ENCODE assay signal across 8 cellular contexts in the genomic region with DNA sequence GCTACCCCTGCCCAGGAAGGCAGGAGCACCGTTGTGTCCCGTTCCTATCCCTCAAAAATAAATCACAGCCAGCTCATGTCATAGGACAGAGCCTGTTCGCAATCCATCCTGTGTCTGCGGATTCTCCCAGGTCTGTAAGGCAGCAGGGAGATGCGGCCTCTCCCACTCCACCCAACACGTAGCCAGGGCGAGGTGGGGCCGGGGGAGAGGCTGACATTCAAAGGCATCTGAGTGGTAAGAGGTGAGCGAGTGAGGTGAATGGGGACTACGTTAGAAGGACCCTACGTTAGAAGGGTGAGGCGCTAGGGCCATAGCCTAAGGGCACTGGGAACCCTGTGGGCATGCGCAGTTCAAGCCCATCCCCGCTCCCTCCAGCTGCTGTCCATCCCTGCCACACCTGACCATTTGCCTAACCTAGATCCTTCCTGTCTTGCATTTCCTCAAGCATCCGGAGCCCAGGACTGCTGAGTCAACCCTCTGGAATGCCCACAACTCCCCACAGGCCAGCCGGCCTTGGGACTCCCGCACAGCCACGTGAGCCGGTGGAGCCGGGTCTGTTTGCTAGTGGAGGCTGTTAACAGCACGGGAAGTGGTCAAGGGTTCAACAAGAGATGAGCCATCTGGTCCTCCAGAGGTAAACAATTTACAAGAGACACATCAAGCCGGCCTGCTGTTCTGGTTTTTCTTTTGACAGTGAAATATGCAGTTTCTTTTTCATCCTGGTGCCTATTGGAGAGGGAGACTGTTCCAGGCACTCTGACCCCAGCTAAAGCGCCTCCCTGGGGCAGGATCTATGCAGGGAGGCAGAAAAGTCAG. TPM values are rescaled to one million over a fixed set of nuclear protein-coding genes. Genes with fewer than 3 reads are reported as not detected.
DNase-seq lines count a peak whose midpoint lies in the region; ATAC-seq, FAIRE-seq and TF ChIP-seq lines count a peak whose summit lies in the region.

No MANE protein-coding gene starts in this region.

- H3K9me3 ChIP-seq in pancreas = no peaks in the 10 kb centered on the region
- H3K9me3 ChIP-seq in CD4-positive, alpha-beta T cell (ENCODE audit: control insufficient read depth, low read length) = peaks cover 5% of the 10 kb centered on the region

- peak; percentile 91 to 96 (median 93) for ATAC-seq in pancreas
- no peak for ATAC-seq in HG02885 (IDR thresholded peaks at IDR 0.05; ENCODE audit: poor library complexity, unreplicated experiment)
- no peak for ATAC-seq in CD4-positive, alpha-beta T cell (ENCODE audit: poor library complexity)

- DNase-seq in EH (ENCODE audit: low read depth) = peak; percentile 97
- DNase-seq in RPMI8226 = peak; percentile 56
- peak; percentile 72 for DNase-seq in fibroblast of the conjunctiva (ENCODE audit: low read depth)
- DNase-seq in pancreas = peak; percentile 49 to 91 (median 81)
- no peak for DNase-seq in head of caudate nucleus
- no peak for DNase-seq in CD4-positive, alpha-beta T cell
- DNase-seq in activated T-helper 2 cell treated with anti-CD3 and anti-CD28 coated beads, Interferon-gamma antibody, Interleukin-2, Interleukin-4, amounts not matched to agents 10 μg/mL and 5 μg/mL and 100 μg/mL, durations not matched to agents 14 hours and 24 hours and 36 hours (ENCODE audit: low spot score) = no peak

- H3K27ac Mint-ChIP-seq in CD4-positive, alpha-beta T cell = no peak overlapping the region
- no peak overlapping the region for H3K27ac Mint-ChIP-seq in activated T-helper 2 cell treated with anti-CD3 and anti-CD28 coated beads, Interferon-gamma antibody, Interleukin-2, Interleukin-4, amounts not matched to agents 10 μg/mL and 5 μg/mL and 100 μg/mL, durations not matched to agents 14 hours and 24 hours and 36 hours

- H3K27me3 Mint-ChIP-seq in CD4-positive, alpha-beta T cell = no peaks in the 10 kb centered on the region
- no peaks in the 10 kb centered on the region for H3K27me3 Mint-ChIP-seq in activated T-helper 2 cell treated with anti-CD3 and anti-CD28 coated beads, Interferon-gamma antibody, Interleukin-2, Interleukin-4, amounts not matched to agents 10 μg/mL and 5 μg/mL and 100 μg/mL, durations not matched to agents 14 hours and 24 hours and 36 hours (ENCODE audit: low read depth)

- H3K4me1 ChIP-seq in pancreas = peaks cover 0 to 5% (median 4%) of the 10 kb centered on the region in 3 donors

- H3K4me3 ChIP-seq in pancreas = no peak overlapping the region

- H3K27ac ChIP-seq in pancreas = peak overlapping the region; percentile 45 to 61 (median 56)
- no peak overlapping the region for H3K27ac ChIP-seq in CD4-positive, alpha-beta T cell (ENCODE audit: low read depth, low read length)

- H3K36me3 ChIP-seq in pancreas = no peaks in the 10 kb centered on the region

- CTCF ChIA-PET in CD4-positive, alpha-beta T cell (lab: Charles Lee) = no interaction called here

- H3K9me3 Mint-ChIP-seq in CD4-positive, alpha-beta T cell = no peaks in the 10 kb centered on the region
- no peaks in the 10 kb centered on the region for H3K9me3 Mint-ChIP-seq in activated T-helper 2 cell treated with anti-CD3 and anti-CD28 coated beads, Interferon-gamma antibody, Interleukin-2, Interleukin-4, amounts not matched to agents 10 μg/mL and 5 μg/mL and 100 μg/mL, durations not matched to agents 14 hours and 24 hours and 36 hours

- FAIRE-seq in pancreas (lab: Jason Lieb, UNC) = no peak

- intact Hi-C loops in pancreas (cut with DNase I) (no loop called here), head of caudate nucleus (cut with DNase I) (no loop called here)
- intact Hi-C loops in CD4-positive, alpha-beta T cell (cut with DNase I, micrococcal nuclease) = loop anchor here in 1 of 2 experiments (10.0 kb wide), 1 partner anchor 119 kb away; no protein-coding TSS in a partner anchor
- intact Hi-C loops in activated T-helper 2 cell treated with anti-CD3 and anti-CD28 coated beads, Interferon-gamma antibody, Interleukin-2, Interleukin-4, amounts not matched to agents 10 μg/mL and 5 μg/mL and 100 μg/mL, durations not matched to agents 14 hours and 24 hours and 36 hours (cut with micrococcal nuclease) = no loop called here

- no peak overlapping the region for H3K4me3 Mint-ChIP-seq in CD4-positive, alpha-beta T cell
- H3K4me3 Mint-ChIP-seq in activated T-helper 2 cell treated with anti-CD3 and anti-CD28 coated beads, Interferon-gamma antibody, Interleukin-2, Interleukin-4, amounts not matched to agents 10 μg/mL and 5 μg/mL and 100 μg/mL, durations not matched to agents 14 hours and 24 hours and 36 hours (ENCODE audit: low read depth) = no peak overlapping the region

- POLR2A ChIA-PET in CD4-positive, alpha-beta T cell (lab: Charles Lee) = no interaction called here

- no peak for TF ChIP-seq CTCF in pancreas (IDR thresholded peaks at IDR 0.05)
- no peak for TF ChIP-seq CTCF in CD4-positive, alpha-beta T cell (IDR thresholded peaks at IDR 0.05)

- no peaks in the 10 kb centered on the region for H3K4me1 Mint-ChIP-seq in CD4-positive, alpha-beta T cell (ENCODE audit: low read depth)
- no peaks in the 10 kb centered on the region for H3K4me1 Mint-ChIP-seq in activated T-helper 2 cell treated with anti-CD3 and anti-CD28 coated beads, Interferon-gamma antibody, Interleukin-2, Interleukin-4, amounts not matched to agents 10 μg/mL and 5 μg/mL and 100 μg/mL, durations not matched to agents 14 hours and 24 hours and 36 hours (ENCODE audit: low read depth)

- H3K27me3 ChIP-seq in pancreas = no peaks in the 10 kb centered on the region
- H3K27me3 ChIP-seq in CD4-positive, alpha-beta T cell (ENCODE audit: control insufficient read depth, insufficient read depth, low read length) = no peaks in the 10 kb centered on the region

- 43 to 48% methylated on average over 23 of the region's 23 CpGs for WGBS in pancreas, 2 donors

- no peaks in the 10 kb centered on the region for H3K36me3 Mint-ChIP-seq in CD4-positive, alpha-beta T cell (ENCODE audit: low read depth)
- no peaks in the 10 kb centered on the region for H3K36me3 Mint-ChIP-seq in activated T-helper 2 cell treated with anti-CD3 and anti-CD28 coated beads, Interferon-gamma antibody, Interleukin-2, Interleukin-4, amounts not matched to agents 10 μg/mL and 5 μg/mL and 100 μg/mL, durations not matched to agents 14 hours and 24 hours and 36 hours (ENCODE audit: low read depth)

RNA-seq across cellular contexts. Expression of gene RIPOR3, which starts 45.9 kb away (rescaled TPM):
- 1 to 10 TPM in 4 of 6 donors, under 1 TPM in 2; 0.67 to 3.4 (median 1.5) TPM for total RNA-seq in pancreas
- polyA plus RNA-seq in pancreas = 10 to 100 TPM in 1 of 2 donors, 1 to 10 TPM in 1; 8.1 to 11.3 TPM
- not detected for total RNA-seq in CD4-positive, alpha-beta T cell
- total RNA-seq in activated T-helper 2 cell treated with anti-CD3 and anti-CD28 coated beads, Interferon-gamma antibody, Interleukin-2, Interleukin-4, amounts not matched to agents 10 μg/mL and 5 μg/mL and 100 μg/mL, durations not matched to agents 14 hours and 24 hours and 36 hours = not detected in 2 replicates

Comparison
In these comparisons a context has a peak if more than half of its experiments do, and no peak if none do; other contexts are left out.
1. DNase-seq: peak in EH (single experiment), RPMI8226 (single experiment), fibroblast of the conjunctiva (single experiment) and pancreas (6 of 6); none in head of caudate nucleus (0 of 42), CD4-positive, alpha-beta T cell (0 of 10) and activated T-helper 2 cell treated with anti-CD3 and anti-CD28 coated beads, Interferon-gamma antibody, Interleukin-2, Interleukin-4, amounts not matched to agents 10 μg/mL and 5 μg/mL and 100 μg/mL, durations not matched to agents 14 hours and 24 hours and 36 hours (single experiment).
2. ATAC-seq: peak in pancreas (4 of 4); none in HG02885 (single experiment) and CD4-positive, alpha-beta T cell (single experiment).